Comparison of ENCODE assay signal across 1 cellular context in the genomic region with DNA sequence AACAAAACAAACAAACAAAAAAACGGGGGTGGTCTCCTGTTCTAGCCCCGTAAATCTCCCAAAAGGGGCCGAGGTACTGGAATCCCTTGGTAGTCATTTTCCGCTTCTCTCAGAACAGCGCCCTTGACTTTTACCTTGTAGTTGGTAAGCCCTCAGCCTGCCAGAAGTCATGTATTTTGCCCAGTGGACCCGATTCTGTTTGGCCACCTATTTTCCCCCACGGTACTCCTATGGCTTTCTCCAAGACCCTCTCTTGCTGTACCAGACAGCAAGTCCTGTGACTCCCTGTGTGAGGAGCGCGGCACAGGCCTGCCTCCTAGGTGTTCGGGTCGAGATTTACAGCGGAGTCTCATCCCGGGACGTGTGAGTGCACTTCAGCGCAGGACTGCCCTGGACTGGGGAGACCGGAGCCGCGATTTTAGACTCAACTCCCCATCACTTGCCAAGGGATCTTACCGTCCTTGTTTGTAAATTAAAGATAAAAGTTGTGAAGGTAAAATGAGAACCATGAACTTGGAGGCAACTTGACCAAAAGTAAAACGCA.
A peak's percentile ranks its signal among the peaks of the same experiment; 100 is the strongest.
TF ChIP-seq lines count a peak whose summit lies in the region.

No MANE protein-coding gene starts in this region.

TF ChIP-seq in GM12878, 131 proteins besides CTCF, POLR2A, EP300 and RAD21:
- TF ChIP-seq, protein P1, sequence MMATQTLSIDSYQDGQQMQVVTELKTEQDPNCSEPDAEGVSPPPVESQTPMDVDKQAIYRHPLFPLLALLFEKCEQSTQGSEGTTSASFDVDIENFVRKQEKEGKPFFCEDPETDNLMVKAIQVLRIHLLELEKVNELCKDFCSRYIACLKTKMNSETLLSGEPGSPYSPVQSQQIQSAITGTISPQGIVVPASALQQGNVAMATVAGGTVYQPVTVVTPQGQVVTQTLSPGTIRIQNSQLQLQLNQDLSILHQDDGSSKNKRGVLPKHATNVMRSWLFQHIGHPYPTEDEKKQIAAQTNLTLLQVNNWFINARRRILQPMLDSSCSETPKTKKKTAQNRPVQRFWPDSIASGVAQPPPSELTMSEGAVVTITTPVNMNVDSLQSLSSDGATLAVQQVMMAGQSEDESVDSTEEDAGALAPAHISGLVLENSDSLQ (IDR thresholded peaks at IDR 0.05): no peak
- TF ChIP-seq, protein P2, sequence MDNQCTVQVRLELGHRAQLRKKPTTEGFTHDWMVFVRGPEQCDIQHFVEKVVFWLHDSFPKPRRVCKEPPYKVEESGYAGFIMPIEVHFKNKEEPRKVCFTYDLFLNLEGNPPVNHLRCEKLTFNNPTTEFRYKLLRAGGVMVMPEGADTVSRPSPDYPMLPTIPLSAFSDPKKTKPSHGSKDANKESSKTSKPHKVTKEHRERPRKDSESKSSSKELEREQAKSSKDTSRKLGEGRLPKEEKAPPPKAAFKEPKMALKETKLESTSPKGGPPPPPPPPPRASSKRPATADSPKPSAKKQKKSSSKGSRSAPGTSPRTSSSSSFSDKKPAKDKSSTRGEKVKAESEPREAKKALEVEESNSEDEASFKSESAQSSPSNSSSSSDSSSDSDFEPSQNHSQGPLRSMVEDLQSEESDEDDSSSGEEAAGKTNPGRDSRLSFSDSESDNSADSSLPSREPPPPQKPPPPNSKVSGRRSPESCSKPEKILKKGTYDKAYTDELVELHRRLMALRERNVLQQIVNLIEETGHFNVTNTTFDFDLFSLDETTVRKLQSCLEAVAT (IDR thresholded peaks at IDR 0.05): peak; percentile 42; the same call in 1 of the 2 replicates
- TF ChIP-seq ZNF24 (IDR thresholded peaks at IDR 0.05) (no peak), RBBP5 (conservative IDR thresholded peaks at IDR 0.05) (no peak)
